ENCODE assay signal across 8 cellular contexts in genomic region chr1:234515821-234516241, GRCh38. TPM values are rescaled to one million over a fixed set of nuclear protein-coding genes. Genes with fewer than 3 reads are reported as not detected.
DNase-seq lines count a peak whose midpoint lies in the region; ATAC-seq and TF ChIP-seq lines count a peak whose summit lies in the region.

No MANE protein-coding gene starts in this region.

- CTCF ChIA-PET in naive thymus-derived CD4-positive, alpha-beta T cell (lab: Charles Lee), result no interaction called here

- no peak overlapping the region for H3K27ac Mint-ChIP-seq in naive thymus-derived CD4-positive, alpha-beta T cell
- H3K27ac Mint-ChIP-seq in activated T-helper 1 cell treated with anti-CD3 and anti-CD28 coated beads, Interleukin-12 subunit alpha, Interleukin-12 subunit beta, Interleukin-2, Interleukin-4 antibody, amounts not matched to agents 30 ng/mL and 10 ng/mL and 1 ng/mL, durations not matched to agents 14 hours and 24 hours and 36 hours, result no peak overlapping the region

- POLR2A ChIA-PET in naive thymus-derived CD4-positive, alpha-beta T cell (lab: Charles Lee), result interaction anchor here (0.6 kb wide), 1 partner anchor 330 kb away, joined by 4 read pairs; no protein-coding TSS in a partner anchor

- no peaks in the 10 kb centered on the region for H3K36me3 ChIP-seq in naive thymus-derived CD4-positive, alpha-beta T cell (ENCODE audit: control insufficient read depth in 2 of 3, insufficient read depth in 3 of 3, low read length in 3 of 3)

- ATAC-seq in naive thymus-derived CD4-positive, alpha-beta T cell, result no peak

- no peaks in the 10 kb centered on the region for H3K27me3 ChIP-seq in naive thymus-derived CD4-positive, alpha-beta T cell (ENCODE audit: control insufficient read depth in 2 of 2, insufficient read depth in 2 of 2, low read length in 2 of 2)

- DNase-seq in HFF-Myc (ENCODE audit: extremely low read depth, low read depth), result peak; percentile 59
- peak; percentile 51 for DNase-seq in SK-MEL-5 (ENCODE audit: low read depth, low spot score)
- peak; percentile 73 for DNase-seq in fibroblast of peridontal ligament (ENCODE audit: extremely low read depth)
- peak; percentile 65 for DNase-seq in stromal cell of bone marrow (ENCODE audit: low read depth)
- no peak for DNase-seq in naive thymus-derived CD4-positive, alpha-beta T cell
- DNase-seq in NCI-H82 treated with DMSO at 0.1 percent for 48 hours (lab: John Stamatoyannopoulos, UW; ENCODE audit: unreplicated experiment), result no peak
- DNase-seq in GM19240 (ENCODE audit: insufficient read length, low spot score), result no peak
- DNase-seq in activated T-helper 1 cell treated with anti-CD3 and anti-CD28 coated beads, Interleukin-12 subunit alpha, Interleukin-12 subunit beta, Interleukin-2, Interleukin-4 antibody, amounts not matched to agents 30 ng/mL and 10 ng/mL and 1 ng/mL, durations not matched to agents 14 hours and 24 hours and 36 hours (ENCODE audit: low spot score), result no peak

- H3K4me1 Mint-ChIP-seq in naive thymus-derived CD4-positive, alpha-beta T cell, result peaks cover 0 to 33% (median 0%) of the 10 kb centered on the region in 7 donors
- peaks cover 25% of the 10 kb centered on the region for H3K4me1 Mint-ChIP-seq in activated T-helper 1 cell treated with anti-CD3 and anti-CD28 coated beads, Interleukin-12 subunit alpha, Interleukin-12 subunit beta, Interleukin-2, Interleukin-4 antibody, amounts not matched to agents 30 ng/mL and 10 ng/mL and 1 ng/mL, durations not matched to agents 14 hours and 24 hours and 36 hours (ENCODE audit: low read depth)

- no peaks in the 10 kb centered on the region for H3K27me3 Mint-ChIP-seq in naive thymus-derived CD4-positive, alpha-beta T cell
- H3K27me3 Mint-ChIP-seq in activated T-helper 1 cell treated with anti-CD3 and anti-CD28 coated beads, Interleukin-12 subunit alpha, Interleukin-12 subunit beta, Interleukin-2, Interleukin-4 antibody, amounts not matched to agents 30 ng/mL and 10 ng/mL and 1 ng/mL, durations not matched to agents 14 hours and 24 hours and 36 hours (ENCODE audit: insufficient read depth), result no peaks in the 10 kb centered on the region

- H3K4me3 Mint-ChIP-seq in naive thymus-derived CD4-positive, alpha-beta T cell, result no peak overlapping the region
- no peak overlapping the region for H3K4me3 Mint-ChIP-seq in activated T-helper 1 cell treated with anti-CD3 and anti-CD28 coated beads, Interleukin-12 subunit alpha, Interleukin-12 subunit beta, Interleukin-2, Interleukin-4 antibody, amounts not matched to agents 30 ng/mL and 10 ng/mL and 1 ng/mL, durations not matched to agents 14 hours and 24 hours and 36 hours

- no peak overlapping the region for H3K4me3 ChIP-seq in HFF-Myc (replicated peaks; ENCODE audit: low read depth, low read length)
- H3K4me3 ChIP-seq in naive thymus-derived CD4-positive, alpha-beta T cell (ENCODE audit: low read length), result no peak overlapping the region

- H3K9me3 Mint-ChIP-seq in naive thymus-derived CD4-positive, alpha-beta T cell, result no peaks in the 10 kb centered on the region
- no peaks in the 10 kb centered on the region for H3K9me3 Mint-ChIP-seq in activated T-helper 1 cell treated with anti-CD3 and anti-CD28 coated beads, Interleukin-12 subunit alpha, Interleukin-12 subunit beta, Interleukin-2, Interleukin-4 antibody, amounts not matched to agents 30 ng/mL and 10 ng/mL and 1 ng/mL, durations not matched to agents 14 hours and 24 hours and 36 hours

- in situ Hi-C loops in SK-MEL-5 (cut with HindIII; ENCODE audit: low pct_unique_long_range_greater_than_20kb, low sequenced_read_pairs), result no loop called here

- no peaks in the 10 kb centered on the region for H3K9me3 ChIP-seq in naive thymus-derived CD4-positive, alpha-beta T cell (ENCODE audit: control insufficient read depth in 2 of 3, low read length in 3 of 3)

- no peak overlapping the region for H3K27ac ChIP-seq in naive thymus-derived CD4-positive, alpha-beta T cell (ENCODE audit: low read depth, low read length)

- intact Hi-C loops in naive thymus-derived CD4-positive, alpha-beta T cell (cut with micrococcal nuclease), result no loop called here
- intact Hi-C loops in activated T-helper 1 cell treated with anti-CD3 and anti-CD28 coated beads, Interleukin-12 subunit alpha, Interleukin-12 subunit beta, Interleukin-2, Interleukin-4 antibody, amounts not matched to agents 30 ng/mL and 10 ng/mL and 1 ng/mL, durations not matched to agents 14 hours and 24 hours and 36 hours (cut with micrococcal nuclease), result no loop called here

- H3K4me1 ChIP-seq in naive thymus-derived CD4-positive, alpha-beta T cell (ENCODE audit: control insufficient read depth in 2 of 2, insufficient read depth in 2 of 2, low read length in 2 of 2), result no peaks in the 10 kb centered on the region

- H3K36me3 Mint-ChIP-seq in naive thymus-derived CD4-positive, alpha-beta T cell, result no peaks in the 10 kb centered on the region
- no peaks in the 10 kb centered on the region for H3K36me3 Mint-ChIP-seq in activated T-helper 1 cell treated with anti-CD3 and anti-CD28 coated beads, Interleukin-12 subunit alpha, Interleukin-12 subunit beta, Interleukin-2, Interleukin-4 antibody, amounts not matched to agents 30 ng/mL and 10 ng/mL and 1 ng/mL, durations not matched to agents 14 hours and 24 hours and 36 hours (ENCODE audit: low read depth)

- no peak for TF ChIP-seq CTCF in HFF-Myc (IDR thresholded peaks at IDR 0.05; ENCODE audit: low read depth, low read length, missing control alignments)

RNA-seq across cellular contexts. Expression of gene TARBP1, which starts 36.9 kb away (rescaled TPM):
- 39.9 and 42.8 TPM in 2 replicates for total RNA-seq in SK-MEL-5 (2014; rRNA removed; shearing (Covaris generic))
- 17.6 and 39.9 TPM in 2 replicates for polyA plus RNA-seq in SK-MEL-5 (2015; cell fraction: cytosol; rRNA removed)
- polyA plus RNA-seq in SK-MEL-5 (2015; cell fraction: nucleus; rRNA removed), result 199 and 257 TPM in 2 replicates
- 10 to 100 TPM; 45.8 to 49.6 (median 47.5) TPM for total RNA-seq in naive thymus-derived CD4-positive, alpha-beta T cell
- 10 to 100 TPM; 22.9 to 28.4 TPM for polyA plus RNA-seq in naive thymus-derived CD4-positive, alpha-beta T cell
- 71.7 and 78.9 TPM in 2 replicates for total RNA-seq in activated T-helper 1 cell treated with anti-CD3 and anti-CD28 coated beads, Interleukin-12 subunit alpha, Interleukin-12 subunit beta, Interleukin-2, Interleukin-4 antibody, amounts not matched to agents 30 ng/mL and 10 ng/mL and 1 ng/mL, durations not matched to agents 14 hours and 24 hours and 36 hours

Comparison
In these comparisons a context has a peak if more than half of its experiments do, and no peak if none do; other contexts are left out.
1. DNase-seq: peak in HFF-Myc (single experiment), SK-MEL-5 (single experiment), fibroblast of peridontal ligament (single experiment) and stromal cell of bone marrow (single experiment); none in naive thymus-derived CD4-positive, alpha-beta T cell (0 of 9), NCI-H82 treated with DMSO at 0.1 percent for 48 hours (single experiment), GM19240 (single experiment) and activated T-helper 1 cell treated with anti-CD3 and anti-CD28 coated beads, Interleukin-12 subunit alpha, Interleukin-12 subunit beta, Interleukin-2, Interleukin-4 antibody, amounts not matched to agents 30 ng/mL and 10 ng/mL and 1 ng/mL, durations not matched to agents 14 hours and 24 hours and 36 hours (single experiment).